In the genomic region with DNA sequence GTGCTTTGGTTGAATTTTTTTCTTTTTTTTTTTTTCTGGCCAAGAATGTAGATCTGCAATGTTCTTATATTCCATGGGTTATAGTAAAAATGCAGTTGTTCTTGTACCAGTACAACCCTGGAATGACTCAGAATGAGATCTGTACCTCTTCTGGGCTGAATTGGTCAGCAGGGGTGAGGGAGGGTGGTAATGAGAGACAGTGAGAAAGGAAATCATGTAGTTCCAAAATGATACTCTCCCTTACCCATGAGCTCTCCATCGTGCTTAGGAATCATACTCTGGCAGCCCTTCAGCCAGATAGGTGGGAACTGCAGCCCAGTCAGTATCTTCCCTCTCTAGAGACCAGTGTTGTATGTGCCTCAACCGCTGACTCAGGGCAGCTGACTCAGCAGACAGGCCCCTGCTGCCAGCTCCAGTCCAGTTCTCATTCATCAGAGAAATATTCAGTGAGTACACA, we compare ENCODE assay signal across 10 cellular contexts. TPM values are rescaled to one million over a fixed set of nuclear protein-coding genes. Genes with fewer than 3 reads are reported as not detected.
A peak's percentile ranks its signal among the peaks of the same experiment; 100 is the strongest.
DNase-seq lines count a peak whose midpoint lies in the region; ATAC-seq and TF ChIP-seq lines count a peak whose summit lies in the region.
"Had no signal": no experiment of that assay in that cellular context is flagged by ENCODE, and none has a peak within 500 bp of the region (broad histone marks: within the 10 kb centered on the region; RNA-seq: fewer than 3 reads in every experiment).

No MANE protein-coding gene starts in this region.

- H3K4me1 ChIP-seq in HEK293 (ENCODE audit: control insufficient read depth, insufficient read depth, low read length): peaks cover 2% of the 10 kb centered on the region; the same call in 1 of the 2 replicates
- peaks cover 12 to 39% of the 10 kb centered on the region in 2 donors for H3K4me1 ChIP-seq in left lung
- H3K4me1 ChIP-seq: uterus had no signal

- peak; percentile 83 for DNase-seq in A172 (ENCODE audit: low spot score)
- peak; percentile 59 for DNase-seq in brain pericyte (ENCODE audit: low read depth, low spot score)
- peak; percentile 70 to 83 for DNase-seq in left lung
- no peak for DNase-seq in NCI-H526 (lab: John Stamatoyannopoulos, UW)
- DNase-seq in NCI-H345 (lab: John Stamatoyannopoulos, UW): no peak
- DNase-seq in cerebellar cortex (ENCODE audit: low spot score): no peak
- no peak for DNase-seq in H7

- CTCF ChIA-PET in HEK293 (lab: Yijun Ruan, JAX): interaction anchor here (1.0 to 6.1 kb wide), 4 partner anchors 11 to 65 kb away, joined by 3 to 57 read pairs (median 6); no protein-coding TSS in a partner anchor

- intact Hi-C loops in left lung (cut with DNase I): no loop called here

- H3K27me3 ChIP-seq in left lung: peaks cover 0 to 53% of the 10 kb centered on the region in 2 donors
- peaks cover 40% of the 10 kb centered on the region for H3K27me3 ChIP-seq in H7 (ENCODE audit: control insufficient read depth, insufficient read depth, low read length)
- H3K27me3 ChIP-seq: uterus had no signal

- TF ChIP-seq CTCF in HEK293 (tag by site-specific recombination; IDR thresholded peaks at IDR 0.05): no peak
- TF ChIP-seq CTCF in left lung (IDR thresholded peaks at IDR 0.05): no peak

- peak; percentile 6 for ATAC-seq in left lung

- H3K4me3 ChIP-seq in HEK293 (ENCODE audit: low read depth, low read length) (no peak overlapping the region), left lung (no peak overlapping the region), H7 (ENCODE audit: insufficient read depth, low read depth, low read length) (no peak overlapping the region)
- H3K4me3 ChIP-seq: dorsolateral prefrontal cortex, uterus had no signal

- H3K27ac ChIP-seq in HEK293 (ENCODE audit: extremely low read depth, low read depth, low read length): no peak overlapping the region
- H3K27ac ChIP-seq in left lung: no peak overlapping the region
- H3K27ac ChIP-seq: dorsolateral prefrontal cortex, uterus had no signal

- no peaks in the 10 kb centered on the region for H3K36me3 ChIP-seq in HEK293 (ENCODE audit: control insufficient read depth in 2 of 2, insufficient read depth in 1 of 2, low read length in 2 of 2)
- no peaks in the 10 kb centered on the region for H3K36me3 ChIP-seq in left lung
- no peaks in the 10 kb centered on the region for H3K36me3 ChIP-seq in H7 (replicated peaks; ENCODE audit: control insufficient read depth, insufficient read depth, low read length)
- H3K36me3 ChIP-seq: uterus had no signal

- POLR2A ChIA-PET in HEK293 (lab: Yijun Ruan, JAX): interaction anchor here (0.6 kb wide), 1 partner anchor 17 kb away, joined by 5 read pairs; no protein-coding TSS in a partner anchor

- H3K9me3 ChIP-seq in HEK293 (ENCODE audit: control insufficient read depth, insufficient read depth, low read depth, low read length) (no peaks in the 10 kb centered on the region), left lung (no peaks in the 10 kb centered on the region)
- H3K9me3 ChIP-seq: uterus had no signal

TF ChIP-seq in HEK293, 187 proteins besides CTCF, POLR2A, EP300 and RAD21 (continues in another document):
- TF ChIP-seq ZNF830 (tag by site-specific recombination; IDR thresholded peaks at IDR 0.05; ENCODE audit: low read depth) (no peak), FEZF1 (tag by site-specific recombination; IDR thresholded peaks at IDR 0.05) (no peak), BCL11A (tag by site-specific recombination; IDR thresholded peaks at IDR 0.05; ENCODE audit: low read depth) (no peak), OVOL3 (tag by site-specific recombination; IDR thresholded peaks at IDR 0.05) (no peak), ZNF341 (tag by site-specific recombination; IDR thresholded peaks at IDR 0.05; ENCODE audit: low read depth) (no peak), ZNF585B (tag by site-specific recombination; IDR thresholded peaks at IDR 0.05) (no peak), ZNF24 (tag by site-specific recombination; IDR thresholded peaks at IDR 0.05) (no peak), ZNF350 (tag by site-specific recombination; IDR thresholded peaks at IDR 0.05) (no peak), ZNF37A (tag by site-specific recombination; IDR thresholded peaks at IDR 0.05) (no peak), YY2 (tag by site-specific recombination; IDR thresholded peaks at IDR 0.05) (no peak), KLF16 (tag by site-specific recombination; IDR thresholded peaks at IDR 0.05) (no peak), ZNF521 (tag by site-specific recombination; IDR thresholded peaks at IDR 0.05) (no peak), ZSCAN16 (tag by site-specific recombination; IDR thresholded peaks at IDR 0.05) (no peak), ZXDB (tag by site-specific recombination; IDR thresholded peaks at IDR 0.05) (0 out of 2 replicates have a peak, but pooled peaks have one; percentile 34), ZNF121 (tag by site-specific recombination; IDR thresholded peaks at IDR 0.05) (no peak), MZF1 (tag by site-specific recombination; IDR thresholded peaks at IDR 0.05; ENCODE audit: borderline replicate concordance) (no peak), ZNF433 (tag by site-specific recombination; IDR thresholded peaks at IDR 0.05; ENCODE audit: low read depth) (no peak), GLIS2 (tag by site-specific recombination; IDR thresholded peaks at IDR 0.05) (no peak), ZNF302 (tag by site-specific recombination; IDR thresholded peaks at IDR 0.05; ENCODE audit: low read depth) (no peak), ZNF600 (tag by site-specific recombination; IDR thresholded peaks at IDR 0.05) (peak; percentile 43; the same call in 1 of the 2 replicates)
- TF ChIP-seq, protein P1, sequence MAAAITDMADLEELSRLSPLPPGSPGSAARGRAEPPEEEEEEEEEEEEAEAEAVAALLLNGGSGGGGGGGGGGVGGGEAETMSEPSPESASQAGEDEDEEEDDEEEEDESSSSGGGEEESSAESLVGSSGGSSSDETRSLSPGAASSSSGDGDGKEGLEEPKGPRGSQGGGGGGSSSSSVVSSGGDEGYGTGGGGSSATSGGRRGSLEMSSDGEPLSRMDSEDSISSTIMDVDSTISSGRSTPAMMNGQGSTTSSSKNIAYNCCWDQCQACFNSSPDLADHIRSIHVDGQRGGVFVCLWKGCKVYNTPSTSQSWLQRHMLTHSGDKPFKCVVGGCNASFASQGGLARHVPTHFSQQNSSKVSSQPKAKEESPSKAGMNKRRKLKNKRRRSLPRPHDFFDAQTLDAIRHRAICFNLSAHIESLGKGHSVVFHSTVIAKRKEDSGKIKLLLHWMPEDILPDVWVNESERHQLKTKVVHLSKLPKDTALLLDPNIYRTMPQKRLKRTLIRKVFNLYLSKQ (tag by site-specific recombination; IDR thresholded peaks at IDR 0.05; ENCODE audit: borderline replicate concordance): no peak
- TF ChIP-seq, protein P2, sequence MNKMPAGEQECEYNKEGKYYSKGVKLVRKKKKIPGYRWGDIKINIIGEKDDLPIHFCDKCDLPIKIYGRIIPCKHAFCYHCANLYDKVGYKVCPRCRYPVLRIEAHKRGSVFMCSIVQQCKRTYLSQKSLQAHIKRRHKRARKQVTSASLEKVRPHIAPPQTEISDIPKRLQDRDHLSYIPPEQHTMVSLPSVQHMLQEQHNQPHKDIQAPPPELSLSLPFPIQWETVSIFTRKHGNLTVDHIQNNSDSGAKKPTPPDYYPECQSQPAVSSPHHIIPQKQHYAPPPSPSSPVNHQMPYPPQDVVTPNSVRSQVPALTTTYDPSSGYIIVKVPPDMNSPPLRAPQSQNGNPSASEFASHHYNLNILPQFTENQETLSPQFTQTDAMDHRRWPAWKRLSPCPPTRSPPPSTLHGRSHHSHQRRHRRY (tag by site-specific recombination; IDR thresholded peaks at IDR 0.05): no peak
- TF ChIP-seq, protein P3, sequence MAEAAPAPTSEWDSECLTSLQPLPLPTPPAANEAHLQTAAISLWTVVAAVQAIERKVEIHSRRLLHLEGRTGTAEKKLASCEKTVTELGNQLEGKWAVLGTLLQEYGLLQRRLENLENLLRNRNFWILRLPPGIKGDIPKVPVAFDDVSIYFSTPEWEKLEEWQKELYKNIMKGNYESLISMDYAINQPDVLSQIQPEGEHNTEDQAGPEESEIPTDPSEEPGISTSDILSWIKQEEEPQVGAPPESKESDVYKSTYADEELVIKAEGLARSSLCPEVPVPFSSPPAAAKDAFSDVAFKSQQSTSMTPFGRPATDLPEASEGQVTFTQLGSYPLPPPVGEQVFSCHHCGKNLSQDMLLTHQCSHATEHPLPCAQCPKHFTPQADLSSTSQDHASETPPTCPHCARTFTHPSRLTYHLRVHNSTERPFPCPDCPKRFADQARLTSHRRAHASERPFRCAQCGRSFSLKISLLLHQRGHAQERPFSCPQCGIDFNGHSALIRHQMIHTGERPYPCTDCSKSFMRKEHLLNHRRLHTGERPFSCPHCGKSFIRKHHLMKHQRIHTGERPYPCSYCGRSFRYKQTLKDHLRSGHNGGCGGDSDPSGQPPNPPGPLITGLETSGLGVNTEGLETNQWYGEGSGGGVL (tag by site-specific recombination; IDR thresholded peaks at IDR 0.05): no peak
- TF ChIP-seq, protein P4, sequence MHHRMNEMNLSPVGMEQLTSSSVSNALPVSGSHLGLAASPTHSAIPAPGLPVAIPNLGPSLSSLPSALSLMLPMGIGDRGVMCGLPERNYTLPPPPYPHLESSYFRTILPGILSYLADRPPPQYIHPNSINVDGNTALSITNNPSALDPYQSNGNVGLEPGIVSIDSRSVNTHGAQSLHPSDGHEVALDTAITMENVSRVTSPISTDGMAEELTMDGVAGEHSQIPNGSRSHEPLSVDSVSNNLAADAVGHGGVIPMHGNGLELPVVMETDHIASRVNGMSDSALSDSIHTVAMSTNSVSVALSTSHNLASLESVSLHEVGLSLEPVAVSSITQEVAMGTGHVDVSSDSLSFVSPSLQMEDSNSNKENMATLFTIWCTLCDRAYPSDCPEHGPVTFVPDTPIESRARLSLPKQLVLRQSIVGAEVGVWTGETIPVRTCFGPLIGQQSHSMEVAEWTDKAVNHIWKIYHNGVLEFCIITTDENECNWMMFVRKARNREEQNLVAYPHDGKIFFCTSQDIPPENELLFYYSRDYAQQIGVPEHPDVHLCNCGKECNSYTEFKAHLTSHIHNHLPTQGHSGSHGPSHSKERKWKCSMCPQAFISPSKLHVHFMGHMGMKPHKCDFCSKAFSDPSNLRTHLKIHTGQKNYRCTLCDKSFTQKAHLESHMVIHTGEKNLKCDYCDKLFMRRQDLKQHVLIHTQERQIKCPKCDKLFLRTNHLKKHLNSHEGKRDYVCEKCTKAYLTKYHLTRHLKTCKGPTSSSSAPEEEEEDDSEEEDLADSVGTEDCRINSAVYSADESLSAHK (tag by site-specific recombination; IDR thresholded peaks at IDR 0.05): no peak

RNA-seq across cellular contexts. Expression of a gene that starts 2.1 kb away (rescaled TPM):
- 8.7 and 12.7 TPM in 2 replicates for total RNA-seq in A172 (2014; rRNA removed; shearing (Covaris generic))
- 10 to 100 TPM; 17.1 to 34.1 TPM for total RNA-seq in left lung
- total RNA-seq in H7 (2014; rRNA removed; shearing (Covaris generic)): 0.04 and 0.73 TPM in 2 replicates

Comparison
In these comparisons a context has a peak if more than half of its experiments do, and no peak if none do; other contexts are left out.
1. DNase-seq: peak in A172 (single experiment), brain pericyte (single experiment) and left lung (2 of 2); none in NCI-H526 (0 of 2), NCI-H345 (single experiment), cerebellar cortex (single experiment) and H7 (single experiment).